8 cellular contexts compared by ENCODE assay signal in genomic region chr17:7014995-7015586, GRCh38. TPM values are rescaled to one million over a fixed set of nuclear protein-coding genes. Genes with fewer than 3 reads are reported as not detected.
DNase-seq lines count a peak whose midpoint lies in the region; ATAC-seq, FAIRE-seq and TF ChIP-seq lines count a peak whose summit lies in the region.

No MANE protein-coding gene starts in this region.

- H3K27ac ChIP-seq in iPS DF 6.9 (ENCODE audit: low read length), result no peak overlapping the region

- peak; percentile 88 for TF ChIP-seq POLR2A in GM12892 (IDR thresholded peaks at IDR 0.05; ENCODE audit: low read depth, low read length)

- H3K9me3 ChIP-seq in iPS DF 6.9 (ENCODE audit: control insufficient read depth, insufficient read depth, low read length), result no peaks in the 10 kb centered on the region

- DNase-seq in GM12892 (ENCODE audit: insufficient read length) (no peak), RCC 7860 (ENCODE audit: low spot score) (peak; percentile 67), iPS DF 6.9 (ENCODE audit: low read depth, low spot score) (no peak), NCI-H524 treated with DMSO at 0.1 percent for 48 hours (lab: John Stamatoyannopoulos, UW) (no peak), DMS 273 (lab: John Stamatoyannopoulos, UW; ENCODE audit: unreplicated experiment) (no peak)
- DNase-seq in activated naive CD4-positive, alpha-beta T cell treated with Interleukin-2 at 50 U/mL for 16 hours, result peak; percentile 82
- peak; percentile 56 to 67 for DNase-seq in stimulated activated CD4-positive, alpha-beta T cell treated with anti-CD3 and anti-CD28 coated beads, Interleukin-15, amount 100 ng/mL, for 1 hour (ENCODE audit: low read depth in 1 of 2, low spot score in 1 of 2)

- H3K4me3 ChIP-seq in iPS DF 6.9 (ENCODE audit: low read length), result peak overlapping the region; percentile 50; the same call in 1 of the 2 replicates

- FAIRE-seq in GM12892 (lab: Jason Lieb, UNC), result no peak
- peak; percentile 14 for FAIRE-seq in RCC 7860 (lab: Jason Lieb, UNC)

- H3K27me3 ChIP-seq in iPS DF 6.9 (ENCODE audit: control insufficient read depth, insufficient read depth, low read length), result no peaks in the 10 kb centered on the region

- H3K36me3 ChIP-seq in iPS DF 6.9 (ENCODE audit: control insufficient read depth, insufficient read depth, low read length), result 0 out of 2 replicates have a peak, but pooled peaks cover 2% of the 10 kb centered on the region

- no CpG with 5 or more reads among the region's 40 CpGs for WGBS in iPS DF 6.9 (ENCODE audit: insufficient coverage, insufficient read length)

- ATAC-seq in HG02623 (IDR thresholded peaks at IDR 0.05; ENCODE audit: unreplicated experiment), result peak; percentile 4

- peaks cover 2% of the 10 kb centered on the region; the same call in 1 of the 2 replicates for H3K4me1 ChIP-seq in iPS DF 6.9 (ENCODE audit: control insufficient read depth, insufficient read depth, low read length)

RNA-seq across cellular contexts. Expression of gene RNASEK, which starts 2.7 kb away (rescaled TPM):
- polyA plus RNA-seq in GM12892 (2012; ENCODE audit: missing spikeins), result 120 TPM

RNA-seq across cellular contexts. Expression of gene BCL6B, which starts 7.8 kb away (rescaled TPM):
- polyA plus RNA-seq in GM12892 (2012; ENCODE audit: missing spikeins), result not detected

RNA-seq across cellular contexts. Expression of gene ALOX12, which starts 19.2 kb away (rescaled TPM):
- 0.89 TPM for polyA plus RNA-seq in GM12892 (2012; ENCODE audit: missing spikeins)

RNA-seq across cellular contexts. Expression of gene SLC16A13, which starts 20.7 kb away (rescaled TPM):
- polyA plus RNA-seq in GM12892 (2012; ENCODE audit: missing spikeins), result 2.2 TPM

RNA-seq across cellular contexts. Expression of gene SLC16A11, which starts 28.8 kb away (rescaled TPM):
- 0.57 TPM for polyA plus RNA-seq in GM12892 (2012; ENCODE audit: missing spikeins)

Comparison
In these comparisons a context has a peak if more than half of its experiments do, and no peak if none do; other contexts are left out.
1. DNase-seq: peak in RCC 7860 (single experiment), activated naive CD4-positive, alpha-beta T cell treated with Interleukin-2 at 50 U/mL for 16 hours (single experiment) and stimulated activated CD4-positive, alpha-beta T cell treated with anti-CD3 and anti-CD28 coated beads, Interleukin-15, amount 100 ng/mL, for 1 hour (2 of 2); none in GM12892 (single experiment), iPS DF 6.9 (single experiment), NCI-H524 treated with DMSO at 0.1 percent for 48 hours (single experiment) and DMS 273 (single experiment).